16 cellular contexts compared by ENCODE assay signal in the genomic region with DNA sequence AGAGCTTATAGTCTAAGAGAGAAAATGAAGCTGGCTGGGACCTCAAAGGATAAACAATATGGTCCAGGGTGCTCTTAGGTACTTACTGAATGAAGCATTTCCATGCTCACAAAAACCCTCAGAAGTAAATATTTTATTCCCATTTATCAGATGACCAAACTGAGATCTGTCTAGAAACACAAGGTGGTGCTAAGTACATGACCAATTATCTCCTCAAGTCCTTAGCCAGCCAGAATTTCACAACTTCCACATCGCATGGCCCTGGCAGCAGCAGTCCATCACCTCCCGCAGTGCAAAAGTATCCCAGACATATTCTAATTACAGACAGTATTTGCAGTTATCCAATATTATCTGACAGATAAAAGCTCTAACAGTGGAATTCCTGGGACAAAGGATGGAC.
DNase-seq lines count a peak whose midpoint lies in the region; ATAC-seq and TF ChIP-seq lines count a peak whose summit lies in the region.
"Had no signal": no experiment of that assay in that cellular context is flagged by ENCODE, and none has a peak within 500 bp of the region (broad histone marks: within the 10 kb centered on the region; RNA-seq: fewer than 3 reads in every experiment).

No MANE protein-coding gene starts in this region.

- H3K27ac ChIP-seq in colonic mucosa: no peak overlapping the region
- H3K27ac ChIP-seq: skin epidermis, thoracic aorta had no signal

- no peaks in the 10 kb centered on the region for H3K9me3 ChIP-seq in colonic mucosa
- H3K9me3 ChIP-seq: thoracic aorta had no signal

- DNase-seq in Daoy (ENCODE audit: low read depth) (peak; percentile 16), NCI-H1417 treated with DMSO at 0.1 percent for 48 hours (lab: John Stamatoyannopoulos, UW) (peak; percentile 10), NCI-H82 treated with DMSO at 0.1 percent for 48 hours (lab: John Stamatoyannopoulos, UW; ENCODE audit: unreplicated experiment) (peak; percentile 36), colonic mucosa (peak; percentile 9), GM20000 (ENCODE audit: low spot score) (no peak)
- DNase-seq: activated CD4-positive, alpha-beta T cell treated with anti-CD3 and anti-CD28 coated beads for 48 hours; activated naive CD4-positive, alpha-beta T cell treated with anti-CD3 and anti-CD28 coated beads, Interleukin-2, amount 10 ng/mL, durations not matched to agents 7 days and 5 days; activated T-cell treated with anti-CD3 and anti-CD28 coated beads, Interleukin-2, amount 50 U/mL, for 72 hours; CD4-positive, alpha-beta memory T cell; DND-41; OCI-M1; stimulated activated naive CD4-positive, alpha-beta T cell had no signal

- ATAC-seq in GM19467 (IDR thresholded peaks at IDR 0.05; ENCODE audit: unreplicated experiment) (no peak), GM19455 (IDR thresholded peaks at IDR 0.05; ENCODE audit: unreplicated experiment) (no peak)
- ATAC-seq: activated T-cell treated with anti-CD3 and anti-CD28 coated beads, Interleukin-2, amount 50 U/mL, for 72 hours had no signal

- peaks cover 7% of the 10 kb centered on the region for H3K4me1 ChIP-seq in colonic mucosa

- H3K4me3 ChIP-seq in colonic mucosa: no peak overlapping the region
- H3K4me3 ChIP-seq: skin epidermis, thoracic aorta had no signal

- no peaks in the 10 kb centered on the region for H3K27me3 ChIP-seq in colonic mucosa

- no peaks in the 10 kb centered on the region for H3K36me3 ChIP-seq in colonic mucosa
- H3K36me3 ChIP-seq: thoracic aorta had no signal

- intact Hi-C loops in colonic mucosa (cut with DNase I): no loop called here

- no peak overlapping the region for H3K9ac ChIP-seq in colonic mucosa (ENCODE audit: low read depth in 2 of 2, low read length in 2 of 2)

- TF ChIP-seq CTCF in colonic mucosa (IDR thresholded peaks at IDR 0.05) (no peak), GM20000 (IDR thresholded peaks at IDR 0.05; ENCODE audit: extremely low read depth, missing control alignments) (no peak)
